Comparison of ENCODE assay signal across 13 cellular contexts in the genomic region with DNA sequence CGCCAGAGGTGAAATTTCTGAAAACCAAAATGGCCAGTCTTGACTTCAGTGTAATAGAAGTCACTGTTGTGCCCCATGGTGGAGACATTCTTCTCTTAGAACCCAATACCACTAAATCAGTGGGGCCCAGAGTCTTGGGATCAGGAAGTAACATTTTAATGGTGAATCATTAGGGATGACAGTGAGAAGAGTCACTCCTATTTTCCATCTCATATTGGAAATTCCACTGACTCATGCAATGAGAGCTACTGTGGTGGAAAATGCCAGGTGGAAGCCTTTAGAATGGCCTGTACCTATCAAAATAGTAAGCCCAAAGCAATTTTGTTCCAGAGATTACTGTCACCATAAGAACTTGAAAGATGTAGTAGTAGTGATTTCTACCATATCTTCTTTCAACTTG. TPM values are rescaled to one million over a fixed set of nuclear protein-coding genes. Genes with fewer than 3 reads are reported as not detected.
DNase-seq lines count a peak whose midpoint lies in the region; ATAC-seq, FAIRE-seq and TF ChIP-seq lines count a peak whose summit lies in the region.
"Had no signal": no experiment of that assay in that cellular context is flagged by ENCODE, and none has a peak within 500 bp of the region (broad histone marks: within the 10 kb centered on the region; RNA-seq: fewer than 3 reads in every experiment).

No MANE protein-coding gene starts in this region.

- H3K23ac ChIP-seq in IMR-90 (ENCODE audit: low read depth, low read length): no peak overlapping the region
- H3K23ac ChIP-seq in trophoblast cell (ENCODE audit: low read length): no peak overlapping the region

- peaks cover 18% of the 10 kb centered on the region for H3K27me3 Mint-ChIP-seq in activated CD4-positive, alpha-beta T cell treated with anti-CD3 and anti-CD28 coated beads, Interleukin-2, amount 10 ng/mL, durations not matched to agents 24 days and 14 days
- H3K27me3 Mint-ChIP-seq in activated CD4-positive, alpha-beta T cell treated with anti-CD3 and anti-CD28 coated beads, Interleukin-2, amount 10 ng/mL, durations not matched to agents 7 days and 5 days: peaks cover 28% of the 10 kb centered on the region

- TF ChIP-seq RAD21 in IMR-90 (IDR thresholded peaks at IDR 0.05; ENCODE audit: low read length): no peak

- H4K8ac ChIP-seq in IMR-90 (ENCODE audit: low read depth in 2 of 2, low read length in 2 of 2) (no peak overlapping the region), trophoblast cell (ENCODE audit: low read depth, low read length) (no peak overlapping the region)

- H3K27me3 ChIP-seq in IMR-90 (ENCODE audit: control insufficient read depth, insufficient read depth, low read length) (no peaks in the 10 kb centered on the region), bronchial epithelial cell (ENCODE audit: control insufficient read depth, insufficient read depth, low read length) (no peaks in the 10 kb centered on the region), trophoblast cell (ENCODE audit: insufficient read depth, low read length) (no peaks in the 10 kb centered on the region)
- H3K27me3 ChIP-seq: Peyer's patch had no signal

- H3K56ac ChIP-seq in IMR-90 (ENCODE audit: extremely low read depth, insufficient read depth, low read length): no peak overlapping the region

- H3K79me1 ChIP-seq in IMR-90 (ENCODE audit: low read depth in 1 of 2, low read length in 2 of 2) (no peaks in the 10 kb centered on the region), trophoblast cell (ENCODE audit: low read length) (no peaks in the 10 kb centered on the region)

- no peak overlapping the region for H3K4me3 ChIP-seq in IMR-90 (ENCODE audit: insufficient read depth, low read depth, low read length)
- H3K4me3 ChIP-seq in bronchial epithelial cell (ENCODE audit: low read depth, low read length): no peak overlapping the region
- H3K4me3 ChIP-seq in trophoblast cell (ENCODE audit: low read depth, low read length): no peak overlapping the region
- H3K4me3 ChIP-seq: Peyer's patch had no signal

- H3K18ac ChIP-seq in IMR-90 (ENCODE audit: low read depth, low read length) (no peak overlapping the region; the same call in 1 of the 2 replicates), trophoblast cell (ENCODE audit: low read length) (no peak overlapping the region)

- no TSS peak for BruUV-seq in IMR-90 (replicated peaks; lab: Mats Ljungman, UMichigan)

- dilution Hi-C loops in IMR-90 (cut with HindIII; ENCODE audit: low sequenced_read_pairs, unreplicated experiment): no loop called here

- H3K36me3 Mint-ChIP-seq in activated CD4-positive, alpha-beta T cell treated with anti-CD3 and anti-CD28 coated beads, Interleukin-2, amount 10 ng/mL, durations not matched to agents 24 days and 14 days (ENCODE audit: low read depth): no peaks in the 10 kb centered on the region
- H3K36me3 Mint-ChIP-seq in activated CD4-positive, alpha-beta T cell treated with anti-CD3 and anti-CD28 coated beads, Interleukin-2, amount 10 ng/mL, durations not matched to agents 7 days and 5 days (ENCODE audit: low read depth): no peaks in the 10 kb centered on the region

- H2AK5ac ChIP-seq in IMR-90 (ENCODE audit: low read depth, low read length) (no peak overlapping the region), trophoblast cell (ENCODE audit: low read length) (no peak overlapping the region)

- H2BK5ac ChIP-seq in IMR-90 (ENCODE audit: low read depth, low read length, poor library complexity, severe bottlenecking) (peak overlapping the region; percentile 86), trophoblast cell (ENCODE audit: low read depth, low read length, poor library complexity) (no peak overlapping the region)

- 0 out of 2 replicates have a peak, but pooled peaks cover 3% of the 10 kb centered on the region for H3K9me1 ChIP-seq in IMR-90 (ENCODE audit: insufficient read depth, low read length)

- peak overlapping the region; percentile 39 for H3K27ac Mint-ChIP-seq in activated CD4-positive, alpha-beta T cell treated with anti-CD3 and anti-CD28 coated beads, Interleukin-2, amount 10 ng/mL, durations not matched to agents 24 days and 14 days
- no peak overlapping the region for H3K27ac Mint-ChIP-seq in activated CD4-positive, alpha-beta T cell treated with anti-CD3 and anti-CD28 coated beads, Interleukin-2, amount 10 ng/mL, durations not matched to agents 7 days and 5 days

- intact Hi-C loops in activated CD4-positive, alpha-beta T cell treated with anti-CD3 and anti-CD28 coated beads, Interleukin-2, amount 10 ng/mL, durations not matched to agents 24 days and 14 days (cut with micrococcal nuclease): no loop called here
- intact Hi-C loops in IMR-90 (cut with micrococcal nuclease): no loop called here

- WGBS in IMR-90 (ENCODE audit: extremely low coverage in 2 of 2, insufficient read length in 1 of 2), 2 experiments: no CpG with 5 or more reads among the region's 1 CpG
- no CpG with 5 or more reads among the region's 1 CpG for WGBS in trophoblast cell (ENCODE audit: extremely low coverage, insufficient coverage, insufficient read length)

- H2BK15ac ChIP-seq in IMR-90 (ENCODE audit: low read depth, low read length): no peak overlapping the region

- POLR2A ChIA-PET in activated CD4-positive, alpha-beta T cell treated with anti-CD3 and anti-CD28 coated beads, Interleukin-2, amount 10 ng/mL, durations not matched to agents 7 days and 5 days (lab: Charles Lee): no interaction called here
- POLR2A ChIA-PET in IMR-90 (lab: Charles Lee; ENCODE audit: unreplicated experiment): no interaction called here

- H3K4ac ChIP-seq in IMR-90 (ENCODE audit: low read depth, low read length) (peak overlapping the region; percentile 48; the same call in 1 of the 2 replicates), trophoblast cell (ENCODE audit: low read depth, low read length) (no peak overlapping the region)

- H3K36me3 ChIP-seq in IMR-90 (ENCODE audit: control insufficient read depth, insufficient read depth, low read length): no peaks in the 10 kb centered on the region
- H3K36me3 ChIP-seq in bronchial epithelial cell (ENCODE audit: control insufficient read depth, insufficient read depth, low read length): no peaks in the 10 kb centered on the region
- no peaks in the 10 kb centered on the region for H3K36me3 ChIP-seq in trophoblast cell (ENCODE audit: control insufficient read depth in 1 of 2, insufficient read depth in 2 of 2, low read length in 2 of 2)
- H3K36me3 ChIP-seq: Peyer's patch had no signal

- no peaks in the 10 kb centered on the region for H3K79me2 ChIP-seq in trophoblast cell (ENCODE audit: control insufficient read depth, insufficient read depth, low read length, poor library complexity)

- H3K4me3 Mint-ChIP-seq in activated CD4-positive, alpha-beta T cell treated with anti-CD3 and anti-CD28 coated beads, Interleukin-2, amount 10 ng/mL, durations not matched to agents 24 days and 14 days: no peak overlapping the region
- no peak overlapping the region for H3K4me3 Mint-ChIP-seq in activated CD4-positive, alpha-beta T cell treated with anti-CD3 and anti-CD28 coated beads, Interleukin-2, amount 10 ng/mL, durations not matched to agents 7 days and 5 days

- TF ChIP-seq POLR2A in IMR-90 (IDR thresholded peaks at IDR 0.05; ENCODE audit: low read depth, low read length): no peak

- H3K27ac ChIP-seq in IMR-90 (ENCODE audit: insufficient read depth, low read length) (no peak overlapping the region), trophoblast cell (ENCODE audit: low read depth, low read length) (no peak overlapping the region)
- H3K27ac ChIP-seq: Peyer's patch had no signal

- H2BK12ac ChIP-seq in trophoblast cell (ENCODE audit: low read length): no peak overlapping the region

- CTCF ChIA-PET in activated CD4-positive, alpha-beta T cell treated with anti-CD3 and anti-CD28 coated beads, Interleukin-2, amount 10 ng/mL, durations not matched to agents 7 days and 5 days (lab: Charles Lee): no interaction called here
- CTCF ChIA-PET in IMR-90 (lab: Yijun Ruan, JAX): interaction anchor here (0.5 to 0.9 kb wide), 2 partner anchors 9 to 122 kb away, joined by 3 read pairs; no protein-coding TSS in a partner anchor

- TF ChIP-seq CTCF in IMR-90 (conservative IDR thresholded peaks at IDR 0.05; ENCODE audit: low read depth, low read length): no peak
- no peak for TF ChIP-seq CTCF in bronchial epithelial cell (IDR thresholded peaks at IDR 0.05; ENCODE audit: insufficient read depth, low read length, severe bottlenecking)

- H3K4me1 Mint-ChIP-seq in activated CD4-positive, alpha-beta T cell treated with anti-CD3 and anti-CD28 coated beads, Interleukin-2, amount 10 ng/mL, durations not matched to agents 24 days and 14 days: peaks cover 2% of the 10 kb centered on the region
- no peaks in the 10 kb centered on the region for H3K4me1 Mint-ChIP-seq in activated CD4-positive, alpha-beta T cell treated with anti-CD3 and anti-CD28 coated beads, Interleukin-2, amount 10 ng/mL, durations not matched to agents 7 days and 5 days

- H4K5ac ChIP-seq in IMR-90 (ENCODE audit: low read depth, low read length): no peak overlapping the region

- H3K9me3 ChIP-seq in IMR-90 (ENCODE audit: control insufficient read depth, insufficient read depth, low read length) (no peaks in the 10 kb centered on the region), trophoblast cell (ENCODE audit: insufficient read depth, low read depth, low read length) (no peaks in the 10 kb centered on the region)
- H3K9me3 ChIP-seq: Peyer's patch had no signal

- H4K12ac ChIP-seq in trophoblast cell (ENCODE audit: low read depth, low read length): no peak overlapping the region

- no peak for FAIRE-seq in bronchial epithelial cell (lab: Jason Lieb, UNC)
- FAIRE-seq: frontal cortex had no signal

- no peak overlapping the region for H2AFZ ChIP-seq in IMR-90 (replicated peaks; ENCODE audit: low read length, poor library complexity)
- H2AFZ ChIP-seq in trophoblast cell (ENCODE audit: insufficient read depth, low read length, poor library complexity): no peak overlapping the region

- peak overlapping the region; percentile 22; the same call in 1 of the 2 replicates for H2BK20ac ChIP-seq in IMR-90 (ENCODE audit: low read depth, low read length)

- no peak overlapping the region for H4K91ac ChIP-seq in IMR-90 (ENCODE audit: insufficient read depth, low read depth, low read length)
- no peak overlapping the region for H4K91ac ChIP-seq in trophoblast cell (ENCODE audit: low read depth, low read length)

- H2AK9ac ChIP-seq in IMR-90 (replicated peaks; ENCODE audit: low read depth, low read length, poor library complexity): no peak overlapping the region

- H3K14ac ChIP-seq in IMR-90 (replicated peaks; ENCODE audit: low read depth, low read length): no peak overlapping the region
- no peak overlapping the region for H3K14ac ChIP-seq in trophoblast cell (ENCODE audit: low read length)

- H4K20me1 ChIP-seq in IMR-90 (ENCODE audit: insufficient read depth, low read length): no peaks in the 10 kb centered on the region

- H3K4me2 ChIP-seq in IMR-90 (ENCODE audit: low read depth, low read length) (no peak overlapping the region), trophoblast cell (ENCODE audit: low read length) (no peak overlapping the region)

- DNase-seq in activated CD4-positive, alpha-beta T cell treated with anti-CD3 and anti-CD28 coated beads, Interleukin-2, amount 10 ng/mL, durations not matched to agents 24 days and 14 days: no peak
- DNase-seq in activated CD4-positive, alpha-beta T cell treated with anti-CD3 and anti-CD28 coated beads, Interleukin-2, amount 10 ng/mL, durations not matched to agents 7 days and 5 days: no peak
- peak; percentile 94 for DNase-seq in IMR-90
- peak; percentile 99 for DNase-seq in bronchial epithelial cell (ENCODE audit: low read depth)
- peak; percentile 59 to 82 for DNase-seq in trophoblast cell
- no peak for DNase-seq in NOMO-1 (lab: John Stamatoyannopoulos, UW; ENCODE audit: unreplicated experiment in 2 of 2)
- no peak for DNase-seq in activated gamma-delta T cell (lab: John Stamatoyannopoulos, UW)
- DNase-seq: activated CD4-positive, CD25-positive, alpha-beta regulatory T cell; anterior cingulate cortex; Peyer's patch; retina had no signal

- H3K9ac ChIP-seq in IMR-90 (ENCODE audit: low read depth, low read length): no peak overlapping the region
- H3K9ac ChIP-seq in trophoblast cell (ENCODE audit: low read length): no peak overlapping the region

- in situ Hi-C loops in IMR-90 (cut with MboI; ENCODE audit: low sequenced_read_pairs): no loop called here

- peaks cover 6% of the 10 kb centered on the region; the same call in 1 of the 2 replicates for H3K4me1 ChIP-seq in IMR-90 (ENCODE audit: control insufficient read depth, insufficient read depth, low read length)
- H3K4me1 ChIP-seq in trophoblast cell (ENCODE audit: control insufficient read depth in 1 of 2, insufficient read depth in 2 of 2, low read length in 2 of 2): no peaks in the 10 kb centered on the region
- H3K4me1 ChIP-seq: Peyer's patch had no signal

- H3K9me3 Mint-ChIP-seq in activated CD4-positive, alpha-beta T cell treated with anti-CD3 and anti-CD28 coated beads, Interleukin-2, amount 10 ng/mL, durations not matched to agents 24 days and 14 days: peaks cover 4% of the 10 kb centered on the region
- H3K9me3 Mint-ChIP-seq in activated CD4-positive, alpha-beta T cell treated with anti-CD3 and anti-CD28 coated beads, Interleukin-2, amount 10 ng/mL, durations not matched to agents 7 days and 5 days: no peaks in the 10 kb centered on the region

- H2BK120ac ChIP-seq in IMR-90 (ENCODE audit: low read depth, low read length) (peak overlapping the region; percentile 60; the same call in 1 of the 2 replicates), trophoblast cell (ENCODE audit: insufficient read depth, low read length, poor library complexity) (no peak overlapping the region)

- peak; percentile 79 for ATAC-seq in IMR-90 (ENCODE audit: low read depth)
- ATAC-seq in GM19023 (IDR thresholded peaks at IDR 0.05; ENCODE audit: unreplicated experiment): no peak

RNA-seq across cellular contexts. Expression of gene PPM1J, which starts 20.6 kb away (rescaled TPM):
- total RNA-seq in activated CD4-positive, alpha-beta T cell treated with anti-CD3 and anti-CD28 coated beads, Interleukin-2, amount 10 ng/mL, durations not matched to agents 24 days and 14 days: 1.2 and 1.4 TPM in 2 replicates
- not detected for total RNA-seq in activated CD4-positive, alpha-beta T cell treated with anti-CD3 and anti-CD28 coated beads, Interleukin-2, amount 10 ng/mL, durations not matched to agents 7 days and 5 days
- 1.4 and 1.8 TPM in 2 replicates for total RNA-seq in IMR-90 (2012; rRNA removed)
- polyA plus RNA-seq in IMR-90 (2012; rRNA removed): 2.4 and 2.8 TPM in 2 replicates
- 2.1 and 3.2 TPM in 2 replicates for polyA plus RNA-seq in IMR-90 (2012; cell fraction: cytosol; rRNA removed)
- 6.2 and 9.1 TPM in 2 replicates for polyA plus RNA-seq in IMR-90 (2012; cell fraction: nucleus; rRNA removed; ENCODE audit: low replicate concordance)
- 4.0 and 4.5 TPM in 2 replicates for total RNA-seq in bronchial epithelial cell
- 2.2 and 2.3 TPM in 2 replicates for polyA plus RNA-seq in trophoblast cell (2013)

RNA-seq across cellular contexts. Expression of gene RHOC, which starts 28.8 kb away (rescaled TPM):
- total RNA-seq in activated CD4-positive, alpha-beta T cell treated with anti-CD3 and anti-CD28 coated beads, Interleukin-2, amount 10 ng/mL, durations not matched to agents 24 days and 14 days: 48.5 and 53.4 TPM in 2 replicates
- 10 to 100 TPM; 53.7 to 56.8 TPM for total RNA-seq in activated CD4-positive, alpha-beta T cell treated with anti-CD3 and anti-CD28 coated beads, Interleukin-2, amount 10 ng/mL, durations not matched to agents 7 days and 5 days
- total RNA-seq in IMR-90 (2012; rRNA removed): 699 and 764 TPM in 2 replicates
- polyA plus RNA-seq in IMR-90 (2012; rRNA removed): 839 and 1,049 TPM in 2 replicates
- polyA plus RNA-seq in IMR-90 (2012; cell fraction: cytosol; rRNA removed): 1,262 and 1,322 TPM in 2 replicates
- polyA plus RNA-seq in IMR-90 (2012; cell fraction: nucleus; rRNA removed; ENCODE audit: low replicate concordance): 415 and 485 TPM in 2 replicates
- 420 and 469 TPM in 2 replicates for total RNA-seq in bronchial epithelial cell
- 286 and 295 TPM in 2 replicates for polyA plus RNA-seq in trophoblast cell (2013)

Comparison
In these comparisons a context has a peak if more than half of its experiments do, and no peak if none do; other contexts are left out.
1. DNase-seq: peak in IMR-90 (single experiment), bronchial epithelial cell (single experiment) and trophoblast cell (2 of 2); none in activated CD4-positive, alpha-beta T cell treated with anti-CD3 and anti-CD28 coated beads, Interleukin-2, amount 10 ng/mL, durations not matched to agents 24 days and 14 days (single experiment), activated CD4-positive, alpha-beta T cell treated with anti-CD3 and anti-CD28 coated beads, Interleukin-2, amount 10 ng/mL, durations not matched to agents 7 days and 5 days (single experiment), NOMO-1 (0 of 2) and activated gamma-delta T cell (single experiment).